2 cellular contexts compared by ENCODE assay signal in genomic region chr20:57427239-57428127, GRCh38.
TF ChIP-seq lines count a peak whose summit lies in the region.

No MANE protein-coding gene starts in this region.

TF ChIP-seq in HEK293, 187 proteins besides CTCF, POLR2A, EP300 and RAD21:
- TF ChIP-seq ZNF623 (tag by site-specific recombination; IDR thresholded peaks at IDR 0.05) (peak; percentile 96), ZNF768 (tag by site-specific recombination; IDR thresholded peaks at IDR 0.05) (no peak), SCRT2 (tag by site-specific recombination; IDR thresholded peaks at IDR 0.05) (peak; percentile 81), ZNF664 (tag by site-specific recombination; IDR thresholded peaks at IDR 0.05) (peak; percentile 79)

TF ChIP-seq in H1, 55 proteins besides CTCF, POLR2A, EP300 and RAD21:
- no peak for TF ChIP-seq SP4 (IDR thresholded peaks at IDR 0.05; ENCODE audit: low read length)
- peak; percentile 56; the same call in 1 of the 2 replicates for TF ChIP-seq KDM1A (IDR thresholded peaks at IDR 0.05; ENCODE audit: borderline replicate concordance, low read length)
- TF ChIP-seq EZH2 (IDR thresholded peaks at IDR 0.05; ENCODE audit: low read depth, low read length, severe bottlenecking) = no peak
